In genomic region chr5:90709323-90710148, GRCh38 we compare ENCODE assay signal across 7 cellular contexts.
DNase-seq lines count a peak whose midpoint lies in the region; ATAC-seq and TF ChIP-seq lines count a peak whose summit lies in the region.

No MANE protein-coding gene starts in this region.

- POLR2A ChIA-PET in SK-N-SH (lab: Yijun Ruan, JAX): no interaction called here
- POLR2A ChIA-PET in naive thymus-derived CD4-positive, alpha-beta T cell (lab: Charles Lee): no interaction called here

- H3K9ac ChIP-seq in SK-N-SH: no peak overlapping the region

- peaks cover 2 to 21% (median 14%) of the 10 kb centered on the region in 5 donors for H3K27me3 Mint-ChIP-seq in naive thymus-derived CD4-positive, alpha-beta T cell

- CTCF ChIA-PET in SK-N-SH (lab: Yijun Ruan, JAX): interaction anchor here (0.6 to 5.7 kb wide), 28 partner anchors 9 to 710 kb away, joined by 3 to 45 read pairs (median 4); no protein-coding TSS in a partner anchor
- CTCF ChIA-PET in naive thymus-derived CD4-positive, alpha-beta T cell (lab: Charles Lee): no interaction called here

- intact Hi-C loops in posterior cingulate gyrus (cut with DNase I): loop anchor here (2.0 kb wide), 1 partner anchor 73 kb away; no protein-coding TSS in a partner anchor
- intact Hi-C loops in naive thymus-derived CD4-positive, alpha-beta T cell (cut with micrococcal nuclease): loop anchor here (1.0 to 10.0 kb wide), 3 partner anchors 73 to 265 kb away; no protein-coding TSS in a partner anchor

- H3K36me3 Mint-ChIP-seq in naive thymus-derived CD4-positive, alpha-beta T cell: no peaks in the 10 kb centered on the region

- H3K4me3 ChIP-seq in DOHH2 (ENCODE audit: low read length) (no peak overlapping the region), SK-N-SH (ENCODE audit: low read depth in 2 of 2, low read length in 1 of 2) (no peak overlapping the region)
- H3K4me3 ChIP-seq in naive thymus-derived CD4-positive, alpha-beta T cell (ENCODE audit: low read length): no peak overlapping the region

- no peaks in the 10 kb centered on the region for H3K9me3 Mint-ChIP-seq in naive thymus-derived CD4-positive, alpha-beta T cell

- peak; percentile 61 for ATAC-seq in GM19372 (IDR thresholded peaks at IDR 0.05; ENCODE audit: low read depth, unreplicated experiment)
- no peak for ATAC-seq in naive thymus-derived CD4-positive, alpha-beta T cell

- TF ChIP-seq RAD21 in SK-N-SH (IDR thresholded peaks at IDR 0.05; ENCODE audit: low read length): peak; percentile 69

- peak; percentile 23 for DNase-seq in HPDE6-E6E7 (ENCODE audit: extremely low spot score)
- DNase-seq in SK-N-SH: peak; percentile 58
- DNase-seq in fibroblast of the conjunctiva (ENCODE audit: low read depth): peak; percentile 13
- peak in 6 of 10 donors; percentile 18 to 65 (median 24) for DNase-seq in posterior cingulate gyrus
- no peak for DNase-seq in naive thymus-derived CD4-positive, alpha-beta T cell

- H3K79me2 ChIP-seq in DOHH2 (ENCODE audit: control insufficient read depth, low read length) (no peaks in the 10 kb centered on the region), SK-N-SH (ENCODE audit: insufficient read depth) (no peaks in the 10 kb centered on the region)

- no peak overlapping the region for H3K27ac ChIP-seq in DOHH2 (ENCODE audit: low read depth, low read length)
- no peak overlapping the region for H3K27ac ChIP-seq in SK-N-SH (ENCODE audit: low read depth in 2 of 2, low read length in 1 of 2)
- H3K27ac ChIP-seq in naive thymus-derived CD4-positive, alpha-beta T cell (ENCODE audit: low read depth, low read length): no peak overlapping the region

- H2AFZ ChIP-seq in SK-N-SH (ENCODE audit: low read depth): no peak overlapping the region

- WGBS in SK-N-SH (ENCODE audit: low lambda C conversion rate): 90% methylated on average over 1 of the region's 1 CpG

- H3K4me1 ChIP-seq in DOHH2 (ENCODE audit: control insufficient read depth, low read length): no peaks in the 10 kb centered on the region
- no peaks in the 10 kb centered on the region for H3K4me1 ChIP-seq in SK-N-SH (ENCODE audit: control insufficient read depth in 1 of 2, insufficient read depth in 2 of 2, low read depth in 1 of 2, low read length in 1 of 2)
- H3K4me1 ChIP-seq in naive thymus-derived CD4-positive, alpha-beta T cell (ENCODE audit: control insufficient read depth in 2 of 2, insufficient read depth in 2 of 2, low read length in 2 of 2): no peaks in the 10 kb centered on the region

- no peaks in the 10 kb centered on the region for H3K4me1 Mint-ChIP-seq in naive thymus-derived CD4-positive, alpha-beta T cell

- TF ChIP-seq CTCF in DOHH2 (IDR thresholded peaks at IDR 0.05; ENCODE audit: low read depth, low read length, poor library complexity, severe bottlenecking) (peak; percentile 51), SK-N-SH (IDR thresholded peaks at IDR 0.05) (peak; percentile 70)

- no peak for TF ChIP-seq EP300 in SK-N-SH (IDR thresholded peaks at IDR 0.05; ENCODE audit: borderline replicate concordance in 1 of 2, low read depth in 1 of 2, low read length in 1 of 2)

- no peaks in the 10 kb centered on the region for H3K27me3 ChIP-seq in DOHH2 (ENCODE audit: control insufficient read depth, low read length)
- no peaks in the 10 kb centered on the region for H3K27me3 ChIP-seq in SK-N-SH (ENCODE audit: insufficient read depth)
- no peaks in the 10 kb centered on the region for H3K27me3 ChIP-seq in naive thymus-derived CD4-positive, alpha-beta T cell (ENCODE audit: control insufficient read depth in 2 of 2, insufficient read depth in 2 of 2, low read length in 2 of 2)

- H3K9me3 ChIP-seq in DOHH2 (ENCODE audit: control insufficient read depth, insufficient read depth, low read length) (no peaks in the 10 kb centered on the region), SK-N-SH (no peaks in the 10 kb centered on the region)
- H3K9me3 ChIP-seq in naive thymus-derived CD4-positive, alpha-beta T cell (ENCODE audit: control insufficient read depth in 2 of 3, low read length in 3 of 3): no peaks in the 10 kb centered on the region

- H4K20me1 ChIP-seq in DOHH2 (ENCODE audit: control insufficient read depth, insufficient read depth, low read depth, low read length) (no peaks in the 10 kb centered on the region), SK-N-SH (ENCODE audit: insufficient read depth) (no peaks in the 10 kb centered on the region)

- H3K27ac Mint-ChIP-seq in naive thymus-derived CD4-positive, alpha-beta T cell: no peak overlapping the region

- H3K9me2 ChIP-seq in DOHH2 (replicated peaks; ENCODE audit: control insufficient read depth, low read length): no peaks in the 10 kb centered on the region
- no peaks in the 10 kb centered on the region for H3K9me2 ChIP-seq in SK-N-SH

- H3K4me2 ChIP-seq in DOHH2 (ENCODE audit: low read length) (no peak overlapping the region), SK-N-SH (no peak overlapping the region)

- no peaks in the 10 kb centered on the region for H3F3A ChIP-seq in DOHH2 (ENCODE audit: control insufficient read depth, insufficient read depth)
- no peaks in the 10 kb centered on the region for H3F3A ChIP-seq in SK-N-SH (replicated peaks; ENCODE audit: insufficient read depth)

- no peak overlapping the region for H3K4me3 Mint-ChIP-seq in naive thymus-derived CD4-positive, alpha-beta T cell

- H3K36me3 ChIP-seq in DOHH2 (ENCODE audit: control insufficient read depth, low read length) (no peaks in the 10 kb centered on the region), SK-N-SH (replicated peaks in 1 of 2; ENCODE audit: control insufficient read depth in 1 of 2, insufficient read depth in 2 of 2, low read length in 1 of 2) (no peaks in the 10 kb centered on the region)
- H3K36me3 ChIP-seq in naive thymus-derived CD4-positive, alpha-beta T cell (ENCODE audit: control insufficient read depth in 2 of 3, insufficient read depth in 3 of 3, low read length in 3 of 3): no peaks in the 10 kb centered on the region

TF ChIP-seq in SK-N-SH, 30 proteins besides CTCF, POLR2A, EP300 and RAD21 (continues in another document):
- TF ChIP-seq SMC3 (IDR thresholded peaks at IDR 0.05; ENCODE audit: low read depth, low read length) (peak; percentile 57; the same call in 1 of the 2 replicates), MAX (IDR thresholded peaks at IDR 0.05; ENCODE audit: low read depth) (no peak), FOSL2 (IDR thresholded peaks at IDR 0.05; ENCODE audit: borderline replicate concordance, low read depth) (no peak), IRF3 (IDR thresholded peaks at IDR 0.05; ENCODE audit: low read depth, low read length) (no peak), ZBTB33 (IDR thresholded peaks at IDR 0.05; ENCODE audit: borderline replicate concordance, low read depth) (no peak), TAF1 (IDR thresholded peaks at IDR 0.05; ENCODE audit: borderline replicate concordance, low read depth, low read length) (no peak), POLR2AphosphoS5 (IDR thresholded peaks at IDR 0.05; ENCODE audit: low read depth, low read length) (no peak), SIN3A (IDR thresholded peaks at IDR 0.05; ENCODE audit: borderline replicate concordance, low read depth, low read length) (no peak), MEF2A (IDR thresholded peaks at IDR 0.05; ENCODE audit: borderline replicate concordance, low read depth) (no peak)
- TF ChIP-seq, protein P1, sequence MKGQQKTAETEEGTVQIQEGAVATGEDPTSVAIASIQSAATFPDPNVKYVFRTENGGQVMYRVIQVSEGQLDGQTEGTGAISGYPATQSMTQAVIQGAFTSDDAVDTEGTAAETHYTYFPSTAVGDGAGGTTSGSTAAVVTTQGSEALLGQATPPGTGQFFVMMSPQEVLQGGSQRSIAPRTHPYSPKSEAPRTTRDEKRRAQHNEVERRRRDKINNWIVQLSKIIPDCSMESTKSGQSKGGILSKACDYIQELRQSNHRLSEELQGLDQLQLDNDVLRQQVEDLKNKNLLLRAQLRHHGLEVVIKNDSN (IDR thresholded peaks at IDR 0.05; ENCODE audit: borderline replicate concordance, low read depth): no peak

Comparison
In these comparisons a context has a peak if more than half of its experiments do, and no peak if none do; other contexts are left out.
1. DNase-seq: peak in HPDE6-E6E7 (single experiment), SK-N-SH (single experiment), fibroblast of the conjunctiva (single experiment) and posterior cingulate gyrus (6 of 10); none in naive thymus-derived CD4-positive, alpha-beta T cell (0 of 9).